ENCODE assay signal across 8 cellular contexts in genomic region chr7:74656911-74657691, GRCh38. TPM values are rescaled to one million over a fixed set of nuclear protein-coding genes. Genes with fewer than 3 reads are reported as not detected.
DNase-seq lines count a peak whose midpoint lies in the region; ATAC-seq and TF ChIP-seq lines count a peak whose summit lies in the region.

No MANE protein-coding gene starts in this region.

- H3K4me1 ChIP-seq in hepatocyte (ENCODE audit: insufficient read depth), result peaks cover 42% of the 10 kb centered on the region

- no peak for TF ChIP-seq CTCF in hepatocyte (IDR thresholded peaks at IDR 0.05; ENCODE audit: poor library complexity)

- no peaks in the 10 kb centered on the region for H3K9me2 ChIP-seq in hepatocyte (replicated peaks; ENCODE audit: insufficient read depth)

- no peaks in the 10 kb centered on the region for H3K9me3 ChIP-seq in hepatocyte (ENCODE audit: low read depth)

- peaks cover 42% of the 10 kb centered on the region for H3K79me2 ChIP-seq in hepatocyte

- peak; percentile 34 for ATAC-seq in GM18508 (IDR thresholded peaks at IDR 0.05; ENCODE audit: insufficient read depth, unreplicated experiment)
- ATAC-seq in HG02973 (IDR thresholded peaks at IDR 0.05; ENCODE audit: unreplicated experiment), result peak; percentile 55

- no peaks in the 10 kb centered on the region for H3K36me3 ChIP-seq in hepatocyte (replicated peaks; ENCODE audit: insufficient read depth, low read depth)

- H3K27me3 ChIP-seq in hepatocyte, result no peaks in the 10 kb centered on the region

- peak overlapping the region; percentile 86 for H2AFZ ChIP-seq in hepatocyte

- H4K20me1 ChIP-seq in hepatocyte (ENCODE audit: insufficient read depth, poor library complexity, severe bottlenecking), result peaks cover 36% of the 10 kb centered on the region

- peak overlapping the region; percentile 94 for H3K4me2 ChIP-seq in hepatocyte

- WGBS in hepatocyte (ENCODE audit: low lambda C conversion rate, missing lambda C conversion rate), result under 1% methylated on average over 56 of the region's 59 CpGs

- peak overlapping the region; percentile 98 for H3K4me3 ChIP-seq in hepatocyte

- peak; percentile 85 for DNase-seq in NCI-H2029 (lab: John Stamatoyannopoulos, UW)
- DNase-seq in T-helper 9 cell, result peak; percentile 97
- DNase-seq in astrocyte of the hippocampus (ENCODE audit: low read depth, low spot score), result peak; percentile 99
- DNase-seq in hepatocyte (ENCODE audit: low spot score), result peak; percentile 99
- peak; percentile 98 for DNase-seq in retina
- no peak for DNase-seq in OCI-M2 (lab: John Stamatoyannopoulos, UW; ENCODE audit: unreplicated experiment)

- H3K27ac ChIP-seq in hepatocyte, result peak overlapping the region; percentile 100

RNA-seq across cellular contexts. Expression of gene GTF2I, which starts 0.4 kb away (rescaled TPM):
- 193 and 260 TPM in 2 replicates for total RNA-seq in hepatocyte
- polyA plus RNA-seq in hepatocyte, result 167 and 182 TPM in 2 replicates
